8 cellular contexts compared by ENCODE assay signal in genomic region chr6:111724505-111724904, GRCh38.
A peak's percentile ranks its signal among the peaks of the same experiment; 100 is the strongest.
DNase-seq lines count a peak whose midpoint lies in the region; ATAC-seq and TF ChIP-seq lines count a peak whose summit lies in the region.

No MANE protein-coding gene starts in this region.

- peaks cover 0 to 23% (median 16%) of the 10 kb centered on the region in 3 donors for H3K36me3 Mint-ChIP-seq in naive thymus-derived CD8-positive, alpha-beta T cell

- H3K9me3 Mint-ChIP-seq in naive thymus-derived CD8-positive, alpha-beta T cell: no peaks in the 10 kb centered on the region

- peak; percentile 89 for DNase-seq in NOMO-1 treated with DMSO at 0.1 percent for 48 hours (lab: John Stamatoyannopoulos, UW; ENCODE audit: unreplicated experiment)
- peak in 5 of 10 donors; percentile 21 to 57 (median 54) for DNase-seq in naive thymus-derived CD8-positive, alpha-beta T cell
- no peak for DNase-seq in NCI-H2227 (lab: John Stamatoyannopoulos, UW; ENCODE audit: unreplicated experiment)
- DNase-seq in NCI-H524 (lab: John Stamatoyannopoulos, UW): no peak
- DNase-seq in mesenteric fat pad (ENCODE audit: low spot score): no peak
- DNase-seq in foreskin fibroblast: no peak

- ATAC-seq in GM18873 (IDR thresholded peaks at IDR 0.05; ENCODE audit: low FRiP score, unreplicated experiment) (peak; percentile 99), HG02759 (IDR thresholded peaks at IDR 0.05; ENCODE audit: unreplicated experiment) (peak; percentile 97)
- peak; percentile 84 to 85 for ATAC-seq in naive thymus-derived CD8-positive, alpha-beta T cell

- H3K4me1 Mint-ChIP-seq in naive thymus-derived CD8-positive, alpha-beta T cell: peaks cover 42 to 85% (median 81%) of the 10 kb centered on the region in 4 donors

- peak overlapping the region; percentile 88 to 98 (median 96) for H3K27ac Mint-ChIP-seq in naive thymus-derived CD8-positive, alpha-beta T cell

- no peak overlapping the region for H3K4me3 ChIP-seq in foreskin fibroblast (ENCODE audit: low read depth in 1 of 2, low read length in 2 of 2)

- H3K27me3 Mint-ChIP-seq in naive thymus-derived CD8-positive, alpha-beta T cell: no peaks in the 10 kb centered on the region

- no peak for TF ChIP-seq CTCF in foreskin fibroblast (IDR thresholded peaks at IDR 0.05; ENCODE audit: low read depth, low read length)

- POLR2A ChIA-PET in naive thymus-derived CD8-positive, alpha-beta T cell (lab: Charles Lee): interaction anchor here (0.6 to 1.5 kb wide), 5 partner anchors 10 to 237 kb away, joined by 3 to 6 read pairs (median 3); partner anchors contain the start of gene FYN

- peak overlapping the region; percentile 62 to 87 (median 78) for H3K4me3 Mint-ChIP-seq in naive thymus-derived CD8-positive, alpha-beta T cell
